Comparison of ENCODE assay signal across 24 cellular contexts in the genomic region with DNA sequence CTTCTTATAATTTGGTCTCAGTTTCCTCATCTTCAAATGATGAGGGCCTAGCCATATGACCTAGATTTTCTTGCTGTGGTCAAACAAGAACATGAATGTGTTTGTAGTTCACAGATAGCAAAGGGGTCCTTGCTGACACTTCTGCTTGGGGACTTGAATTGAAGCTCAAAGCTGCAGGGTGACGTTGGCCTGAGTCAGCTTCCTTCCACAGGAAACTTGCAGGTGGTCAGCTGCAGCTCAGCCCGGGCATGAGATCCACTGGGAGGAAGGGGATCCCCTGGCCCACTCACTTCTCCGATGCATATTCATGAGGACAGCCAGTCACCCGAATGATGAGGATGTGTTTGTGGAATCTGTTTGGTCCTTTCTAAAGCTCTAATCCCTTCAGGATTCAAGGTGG. TPM values are rescaled to one million over a fixed set of nuclear protein-coding genes. Genes with fewer than 3 reads are reported as not detected.
DNase-seq lines count a peak whose midpoint lies in the region; ATAC-seq and TF ChIP-seq lines count a peak whose summit lies in the region.
"Had no signal": no experiment of that assay in that cellular context is flagged by ENCODE, and none has a peak within 500 bp of the region (broad histone marks: within the 10 kb centered on the region; RNA-seq: fewer than 3 reads in every experiment).

No MANE protein-coding gene starts in this region.

- H3K27me3 ChIP-seq in suprapubic skin: no peaks in the 10 kb centered on the region
- H3K27me3 ChIP-seq: spleen, vagina had no signal

- no peak overlapping the region for H3K27ac ChIP-seq in suprapubic skin
- H3K27ac ChIP-seq: parathyroid adenoma, SK-N-MC, spleen, vagina had no signal

- H3K9me3 ChIP-seq in suprapubic skin: no peaks in the 10 kb centered on the region
- H3K9me3 ChIP-seq: spleen, vagina had no signal

- 66% methylated on average over 4 of the region's 4 CpGs for WGBS in suprapubic skin

- no peak for TF ChIP-seq CTCF in suprapubic skin (IDR thresholded peaks at IDR 0.05)

- H3K4me3 ChIP-seq in suprapubic skin: no peak overlapping the region
- H3K4me3 ChIP-seq: SK-N-MC, spleen, vagina had no signal

- H3K36me3 ChIP-seq in suprapubic skin: no peaks in the 10 kb centered on the region
- H3K36me3 ChIP-seq: spleen, vagina had no signal

- TF ChIP-seq POLR2A in suprapubic skin (IDR thresholded peaks at IDR 0.05): no peak

- DNase-seq in ELR (ENCODE audit: low read depth) (peak; percentile 67), RPMI7951 (ENCODE audit: low read depth) (peak; percentile 56), dermis microvascular lymphatic vessel endothelial cell (ENCODE audit: low read depth in 2 of 2) (peak; percentile 63 to 90), pulmonary artery endothelial cell (ENCODE audit: low read depth, low spot score) (peak; percentile 36), DMS 273 (lab: John Stamatoyannopoulos, UW; ENCODE audit: unreplicated experiment) (no peak), suprapubic skin (ENCODE audit: low spot score in 2 of 2) (no peak)
- DNase-seq: activated CD4-positive, CD25-positive, alpha-beta regulatory T cell; activated naive CD4-positive, alpha-beta T cell treated with anti-CD3 and anti-CD28 coated beads for 36 hours; C1 segment of cervical spinal cord; DMS53; effector CD8-positive, alpha-beta T cell; immature natural killer cell; mesenchymal stem cell; NCI-H748 treated with DMSO at 0.1 percent for 48 hours; right cardiac atrium; spleen; stimulated activated CD8-positive, alpha-beta memory T cell treated with anti-CD3 and anti-CD28 coated beads, Interleukin-4, amount 100 ng/mL, for 48 hours; stimulated activated naive CD8-positive, alpha-beta T cell treated with anti-CD3 and anti-CD28 coated beads, Interleukin-15, amount 100 ng/mL, for 72 hours had no signal

- no peak for TF ChIP-seq EP300 in suprapubic skin (IDR thresholded peaks at IDR 0.05)

- ATAC-seq in HG03159 (IDR thresholded peaks at IDR 0.05; ENCODE audit: unreplicated experiment): no peak
- ATAC-seq: HCT116; left lobe of liver; right cardiac atrium; stimulated activated naive CD8-positive, alpha-beta T cell treated with anti-CD3 and anti-CD28 coated beads, Interleukin-15, amount 100 ng/mL, for 72 hours had no signal

- H3K4me1 ChIP-seq in suprapubic skin: peaks cover 6% of the 10 kb centered on the region
- H3K4me1 ChIP-seq: parathyroid adenoma, spleen, vagina had no signal

RNA-seq across cellular contexts. Expression of a gene that starts 42.6 kb away (rescaled TPM):
- total RNA-seq in RPMI7951 (2014; rRNA removed; shearing (Covaris generic)): 3.1 and 4.9 TPM in 2 replicates
- total RNA-seq in dermis microvascular lymphatic vessel endothelial cell: 1.6 and 2.1 TPM in 2 replicates
- total RNA-seq in pulmonary artery endothelial cell: 2.7 and 3.6 TPM in 2 replicates
- total RNA-seq in suprapubic skin: 10 to 100 TPM in 3 of 4 donors, 1 to 10 TPM in 1; 9.8 to 36.9 (median 19.8) TPM

Comparison
In these comparisons a context has a peak if more than half of its experiments do, and no peak if none do; other contexts are left out.
1. DNase-seq: peak in ELR (single experiment), RPMI7951 (single experiment), dermis microvascular lymphatic vessel endothelial cell (2 of 2) and pulmonary artery endothelial cell (single experiment); none in DMS 273 (single experiment) and suprapubic skin (0 of 2).